ENCODE assay signal across 32 cellular contexts in genomic region chr16:49078104-49078503, GRCh38.
"Had no signal": no experiment of that assay in that cellular context is flagged by ENCODE, and none has a peak within 500 bp of the region (broad histone marks: within the 10 kb centered on the region; RNA-seq: fewer than 3 reads in every experiment).

No MANE protein-coding gene starts in this region.

- H3K27ac ChIP-seq: adrenal gland, body of pancreas, brain microvascular endothelial cell, breast epithelium, VCaP had no signal

- ATAC-seq: activated CD8-positive, alpha-beta T cell treated with anti-CD3 and anti-CD28 coated beads for 36 hours; activated naive CD4-positive, alpha-beta T cell treated with anti-CD3 and anti-CD28 coated beads, Interleukin-2, amount 50 U/mL, for 72 hours; activated T-cell treated with anti-CD3 and anti-CD28 coated beads, Interleukin-2, amount 50 U/mL, for 4 hours; activated T-cell treated with anti-CD3 and anti-CD28 coated beads, Interleukin-2, amount 50 U/mL, for 72 hours; activated T-helper 17 cell treated with anti-CD3 and anti-CD28 coated beads, Interleukin-2, amount 50 U/mL, for 72 hours; body of pancreas; T-helper 17 cell had no signal

- H3K4me1 ChIP-seq: adrenal gland, body of pancreas, breast epithelium had no signal

- H3K27me3 ChIP-seq: adrenal gland, body of pancreas, brain microvascular endothelial cell, breast epithelium had no signal

- FAIRE-seq: astrocyte, TTC549 had no signal

- DNase-seq: activated B cell treated with CpG ODN at 0.5 μM for 24 hours; activated CD4-positive, alpha-beta memory T cell treated with anti-CD3 and anti-CD28 coated beads for 36 hours; activated CD4-positive, alpha-beta T cell treated with anti-CD3 and anti-CD28 coated beads for 4 hours; activated CD4-positive, alpha-beta T cell treated with anti-CD3 and anti-CD28 coated beads, Interleukin-2, amount 10 ng/mL, durations not matched to agents 24 days and 14 days; activated CD4-positive, alpha-beta T cell treated with anti-CD3 and anti-CD28 coated beads, Interleukin-2, amount 50 U/mL, for 1 hour; activated CD4-positive, alpha-beta T cell treated with anti-CD3 and anti-CD28 coated beads, Interleukin-2, amount 50 U/mL, for 4 hours; activated CD4-positive, CD25-positive, alpha-beta regulatory T cell treated with anti-CD3 and anti-CD28 coated beads, Interleukin-2, amount 50 U/mL, for 72 hours; activated CD8-positive, alpha-beta memory T cell treated with anti-CD3 and anti-CD28 coated beads, Interleukin-2, amount 50 U/mL, for 4 hours; activated CD8-positive, alpha-beta T cell treated with anti-CD3 and anti-CD28 coated beads for 36 hours; activated effector memory CD4-positive, alpha-beta T cell treated with anti-CD3 and anti-CD28 coated beads, Interleukin-2, amount 50 U/mL, for 16 hours; activated gamma-delta T cell treated with Interleukin-2 at 50 U/mL for 16 hours; activated naive CD4-positive, alpha-beta T cell; activated naive CD4-positive, alpha-beta T cell treated with anti-CD3 and anti-CD28 coated beads for 36 hours; activated naive CD4-positive, alpha-beta T cell treated with anti-CD3 and anti-CD28 coated beads, Interleukin-2, amount 50 U/mL, for 16 hours; activated naive CD8-positive, alpha-beta T cell treated with anti-CD3 and anti-CD28 coated beads for 36 hours; activated T-cell treated with anti-CD3 and anti-CD28 coated beads for 4 hours; activated T-cell treated with anti-CD3 and anti-CD28 coated beads, Interleukin-2, amount 50 U/mL, for 1 hour; activated T-cell treated with anti-CD3 and anti-CD28 coated beads, Interleukin-2, amount 50 U/mL, for 4 hours; activated T-cell treated with anti-CD3 and anti-CD28 coated beads, Interleukin-2, amount 50 U/mL, for 72 hours; adrenal gland; amniotic stem cell; aorta; body of pancreas; brain microvascular endothelial cell; central memory CD4-positive, alpha-beta T cell; T-helper 17 cell had no signal

- H3K9me3 ChIP-seq: adrenal gland had no signal

- H3K36me3 ChIP-seq: adrenal gland, brain microvascular endothelial cell, breast epithelium had no signal

- H3K4me3 ChIP-seq: adrenal gland, body of pancreas, breast epithelium had no signal
